ENCODE assay signal across 12 cellular contexts in the genomic region with DNA sequence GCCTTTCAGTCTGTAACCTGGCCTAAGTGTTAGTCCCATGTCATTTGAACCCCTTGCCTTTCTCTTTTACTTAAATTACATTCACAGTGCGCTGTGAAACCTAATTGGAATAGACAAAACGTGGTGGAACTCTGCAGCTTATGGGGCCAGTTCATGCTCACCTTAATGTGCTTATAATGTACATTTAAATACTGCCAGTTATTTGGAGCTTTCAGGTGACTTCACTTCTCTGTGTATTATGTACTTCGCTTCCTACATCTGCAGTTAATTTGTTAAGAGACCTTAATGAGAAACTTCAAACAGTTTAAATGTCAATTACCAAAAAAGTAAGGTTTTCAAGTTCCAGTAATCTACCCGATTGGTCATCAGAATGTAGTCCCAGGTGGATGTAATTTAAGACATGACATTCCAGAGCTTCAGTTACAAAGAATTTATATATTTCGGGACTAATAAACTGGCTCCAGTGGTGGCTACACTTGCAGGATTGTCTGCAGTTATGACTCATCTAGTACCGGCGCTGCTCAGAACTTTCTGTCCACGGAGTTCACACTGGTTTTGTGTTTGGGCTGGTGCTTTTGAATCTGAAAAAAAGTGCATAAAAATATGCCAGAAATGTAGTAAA. TPM values are rescaled to one million over a fixed set of nuclear protein-coding genes. Genes with fewer than 3 reads are reported as not detected.
DNase-seq lines count a peak whose midpoint lies in the region; FAIRE-seq and TF ChIP-seq lines count a peak whose summit lies in the region.
"Had no signal": no experiment of that assay in that cellular context is flagged by ENCODE, and none has a peak within 500 bp of the region (broad histone marks: within the 10 kb centered on the region; RNA-seq: fewer than 3 reads in every experiment).

No MANE protein-coding gene starts in this region.

- H3K9me2 ChIP-seq in PC-9 (ENCODE audit: insufficient read depth), result no peaks in the 10 kb centered on the region

- H3K4me1 ChIP-seq in testis (no peaks in the 10 kb centered on the region), kidney (ENCODE audit: control insufficient read depth in 1 of 2, insufficient read depth in 1 of 2, low read depth in 1 of 2, low read length in 2 of 2) (peaks cover 3 to 20% of the 10 kb centered on the region in 2 donors), PC-9 (replicated peaks; ENCODE audit: insufficient read depth) (no peaks in the 10 kb centered on the region)
- H3K4me1 ChIP-seq: lower lobe of right lung had no signal

- no peak overlapping the region for H3K4me2 ChIP-seq in PC-9

- H3K27ac ChIP-seq in testis (no peak overlapping the region), kidney (ENCODE audit: low read depth in 2 of 2, low read length in 2 of 2) (no peak overlapping the region), PC-9 (no peak overlapping the region)
- H3K27ac ChIP-seq: epithelial cell of prostate, lower lobe of right lung had no signal

- H3F3A ChIP-seq in PC-9 (ENCODE audit: insufficient read depth, low read depth), result no peaks in the 10 kb centered on the region

- H3K27me3 ChIP-seq in testis, result no peaks in the 10 kb centered on the region
- no peaks in the 10 kb centered on the region for H3K27me3 ChIP-seq in PC-9 (ENCODE audit: insufficient read depth, low read depth)

- BruUV-seq in PC-9 (replicated peaks; lab: Mats Ljungman, UMichigan), result no TSS peak

- DNase-seq in HFF-Myc (ENCODE audit: extremely low read depth, low read depth) (peak; percentile 69), amniotic stem cell (lab: John Stamatoyannopoulos, UW) (peak; percentile 6), glomerular visceral epithelial cell (ENCODE audit: extremely low spot score) (peak; percentile 51), testis (peak; percentile 46), lower leg skin (ENCODE audit: low spot score in 2 of 2) (no peak), kidney (no peak), PC-9 (no peak)
- DNase-seq: activated CD4-positive, alpha-beta T cell treated with anti-CD3 and anti-CD28 coated beads, Interleukin-2, amount 10 ng/mL, durations not matched to agents 7 days and 5 days; lower lobe of right lung; retina; SHP77 had no signal

- no peaks in the 10 kb centered on the region for H3K79me2 ChIP-seq in PC-9 (ENCODE audit: low read depth)

- H3K9me3 ChIP-seq in testis (no peaks in the 10 kb centered on the region), kidney (ENCODE audit: control insufficient read depth in 1 of 2, low read length in 2 of 2) (no peaks in the 10 kb centered on the region), PC-9 (ENCODE audit: insufficient read depth, low read depth) (no peaks in the 10 kb centered on the region)
- H3K9me3 ChIP-seq: lower lobe of right lung had no signal

- H4K20me1 ChIP-seq in PC-9 (ENCODE audit: insufficient read depth), result peaks cover 4% of the 10 kb centered on the region; the same call in 1 of the 2 replicates

- FAIRE-seq in kidney (lab: Jason Lieb, UNC), result no peak

- CTCF ChIA-PET in PC-9 (lab: Charles Lee), result no interaction called here

- no peak overlapping the region for H2AFZ ChIP-seq in PC-9

- H3K9ac ChIP-seq in kidney (ENCODE audit: low read length in 2 of 2), result no peak overlapping the region

- WGBS in testis, 2 donors, result 50 to 65% methylated on average over 8 of the region's 8 CpGs
- WGBS in lower leg skin, 2 donors, result 58 to 63% methylated on average over 8 of the region's 8 CpGs

- POLR2A ChIA-PET in PC-9 (lab: Charles Lee; ENCODE audit: unreplicated experiment), result no interaction called here

- no peak for TF ChIP-seq POLR2A in testis (IDR thresholded peaks at IDR 0.05)
- TF ChIP-seq POLR2A in lower leg skin (IDR thresholded peaks at IDR 0.05), result no peak

- no peak for TF ChIP-seq CTCF in HFF-Myc (IDR thresholded peaks at IDR 0.05; ENCODE audit: low read depth, low read length, missing control alignments)
- TF ChIP-seq CTCF in testis (IDR thresholded peaks at IDR 0.05), result no peak
- TF ChIP-seq CTCF in lower leg skin (IDR thresholded peaks at IDR 0.05), result no peak
- no peak for TF ChIP-seq CTCF in kidney (IDR thresholded peaks at IDR 0.05; ENCODE audit: borderline replicate concordance, extremely low read depth, insufficient read depth)
- no peak for TF ChIP-seq CTCF in PC-9 (conservative IDR thresholded peaks at IDR 0.05)

- intact Hi-C loops in testis (cut with DNase I; ENCODE audit: low total_unique reads) (no loop called here), lower leg skin (cut with DNase I; ENCODE audit: low total_unique reads) (no loop called here), kidney (cut with DNase I) (no loop called here), PC-9 (cut with micrococcal nuclease; ENCODE audit: unreplicated experiment) (no loop called here)

- no peaks in the 10 kb centered on the region for H3K36me3 ChIP-seq in testis (ENCODE audit: low read depth, missing control alignments)
- no peaks in the 10 kb centered on the region for H3K36me3 ChIP-seq in kidney (ENCODE audit: control insufficient read depth in 1 of 2, insufficient read depth in 2 of 2, low read length in 2 of 2)
- H3K36me3 ChIP-seq in PC-9 (ENCODE audit: low read depth), result no peaks in the 10 kb centered on the region
- H3K36me3 ChIP-seq: lower lobe of right lung had no signal

- H3K4me3 ChIP-seq in HFF-Myc (replicated peaks; ENCODE audit: low read depth, low read length) (peak overlapping the region; percentile 20), testis (no peak overlapping the region), lower leg skin (ENCODE audit: low read depth, poor library complexity, severe bottlenecking) (no peak overlapping the region), kidney (ENCODE audit: low read length in 2 of 2) (peak overlapping the region in 1 of 2 donors; percentile 8), PC-9 (no peak overlapping the region)
- H3K4me3 ChIP-seq: lower lobe of right lung had no signal

RNA-seq across cellular contexts. Expression of a gene that starts 20.1 kb away (rescaled TPM):
- total RNA-seq in testis (10 to 100 TPM; 21.5 to 22.7 TPM), lower leg skin (1 to 10 TPM; 3.6 to 5.8 (median 4.4) TPM), kidney (23.4 TPM), PC-9 (2021) (5.9 and 9.4 TPM in 2 replicates)
- polyA plus RNA-seq in testis (ENCODE audit: insufficient read depth, low read depth, low replicate concordance) (15.4 TPM), kidney (ENCODE audit: insufficient read depth, low read depth, low replicate concordance) (71.7 TPM)

Comparison
In these comparisons a context has a peak if more than half of its experiments do, and no peak if none do; other contexts are left out.
1. DNase-seq: peak in HFF-Myc (single experiment), amniotic stem cell (single experiment), glomerular visceral epithelial cell (single experiment) and testis (single experiment); none in lower leg skin (0 of 2), kidney (single experiment) and PC-9 (0 of 2).